In genomic region chr13:48890386-48890785, GRCh38 we compare ENCODE assay signal across 24 cellular contexts.
A peak's percentile ranks its signal among the peaks of the same experiment; 100 is the strongest.
DNase-seq lines count a peak whose midpoint lies in the region; ATAC-seq, FAIRE-seq and TF ChIP-seq lines count a peak whose summit lies in the region.
"Had no signal": no experiment of that assay in that cellular context is flagged by ENCODE, and none has a peak within 500 bp of the region (broad histone marks: within the 10 kb centered on the region; RNA-seq: fewer than 3 reads in every experiment).

No MANE protein-coding gene starts in this region.

- no peak overlapping the region for H3K4me3 Mint-ChIP-seq in natural killer cell
- H3K4me3 Mint-ChIP-seq: CD14-positive monocyte; CD8-positive, alpha-beta memory T cell; IgD-negative memory B cell had no signal

- peaks cover 2 to 3% of the 10 kb centered on the region in 2 donors for H3K27me3 Mint-ChIP-seq in natural killer cell (ENCODE audit: low read depth in 2 of 2)
- H3K27me3 Mint-ChIP-seq: CD8-positive, alpha-beta memory T cell had no signal

- DNase-seq in RWPE2 (ENCODE audit: low spot score): no peak
- DNase-seq in fibroblast of mammary gland (ENCODE audit: low read depth): peak; percentile 82
- no peak for DNase-seq in trophoblast cell
- no peak for DNase-seq in small intestine
- DNase-seq in ecto neural progenitor cell (ENCODE audit: low spot score): no peak
- no peak for DNase-seq in natural killer cell
- DNase-seq: BE2C; CD8-positive, alpha-beta memory T cell; DMS 273 treated with DMSO at 0.1 percent for 48 hours; DMS79; GF-D8; MM.1S; NCI-H2029; NCI-H446; NCI-H526; RPMI8226; SHP77 had no signal

- H3K79me1 ChIP-seq in trophoblast cell (ENCODE audit: low read length): peaks cover 13% of the 10 kb centered on the region

- H3K36me3 Mint-ChIP-seq in natural killer cell: no peaks in the 10 kb centered on the region
- H3K36me3 Mint-ChIP-seq: CD8-positive, alpha-beta memory T cell; IgD-negative memory B cell had no signal

- H3K9me3 ChIP-seq in RWPE2 (ENCODE audit: severe bottlenecking) (no peaks in the 10 kb centered on the region), trophoblast cell (ENCODE audit: insufficient read depth, low read depth, low read length) (no peaks in the 10 kb centered on the region), small intestine (ENCODE audit: control insufficient read depth, low read depth) (no peaks in the 10 kb centered on the region)
- H3K9me3 ChIP-seq: BE2C had no signal

- H3K4ac ChIP-seq in trophoblast cell (ENCODE audit: low read depth, low read length): no peak overlapping the region

- H3K18ac ChIP-seq in trophoblast cell (ENCODE audit: low read length): no peak overlapping the region

- H3K4me3 ChIP-seq in ACC112 (ENCODE audit: low read depth, low read length) (no peak overlapping the region), RWPE2 (ENCODE audit: severe bottlenecking) (no peak overlapping the region), fibroblast of mammary gland (ENCODE audit: control insufficient read depth, low read depth, low read length) (no peak overlapping the region), trophoblast cell (ENCODE audit: low read depth, low read length) (no peak overlapping the region), small intestine (ENCODE audit: low read depth in 1 of 2, low read length in 2 of 2) (no peak overlapping the region)

- no peak overlapping the region for H4K91ac ChIP-seq in trophoblast cell (ENCODE audit: low read depth, low read length)

- H2AK5ac ChIP-seq in trophoblast cell (ENCODE audit: low read length): no peak overlapping the region

- no peaks in the 10 kb centered on the region for H3K27me3 ChIP-seq in ACC112 (ENCODE audit: insufficient read depth, low read length)
- H3K27me3 ChIP-seq in RWPE2 (ENCODE audit: insufficient read depth, poor library complexity, severe bottlenecking): no peaks in the 10 kb centered on the region
- no peaks in the 10 kb centered on the region for H3K27me3 ChIP-seq in trophoblast cell (ENCODE audit: insufficient read depth, low read length)
- H3K27me3 ChIP-seq in small intestine (ENCODE audit: control insufficient read depth in 2 of 2, insufficient read depth in 2 of 2, low read length in 2 of 2): no peaks in the 10 kb centered on the region
- H3K27me3 ChIP-seq: BE2C had no signal

- no peak overlapping the region for H3K27ac Mint-ChIP-seq in natural killer cell
- H3K27ac Mint-ChIP-seq: IgD-negative memory B cell had no signal

- intact Hi-C loops in natural killer cell (cut with micrococcal nuclease): no loop called here

- H3K36me3 ChIP-seq in ACC112 (ENCODE audit: insufficient read depth, low read length) (no peaks in the 10 kb centered on the region), RWPE2 (ENCODE audit: low read depth) (no peaks in the 10 kb centered on the region), trophoblast cell (ENCODE audit: control insufficient read depth in 1 of 2, insufficient read depth in 2 of 2, low read length in 2 of 2) (no peaks in the 10 kb centered on the region), small intestine (ENCODE audit: control insufficient read depth in 2 of 2, insufficient read depth in 2 of 2, low read length in 2 of 2) (no peaks in the 10 kb centered on the region)
- H3K36me3 ChIP-seq: BE2C had no signal

- no peak overlapping the region for H4K12ac ChIP-seq in trophoblast cell (ENCODE audit: low read depth, low read length)

- no peak for ATAC-seq in RWPE2 (ENCODE audit: low read depth)
- ATAC-seq in natural killer cell: no peak

- H3K9me3 Mint-ChIP-seq in natural killer cell: no peaks in the 10 kb centered on the region
- H3K9me3 Mint-ChIP-seq: CD8-positive, alpha-beta memory T cell; IgD-negative memory B cell had no signal

- H3K27ac ChIP-seq in ACC112 (ENCODE audit: low read depth, low read length) (peak overlapping the region; percentile 96; the same call in 1 of the 2 replicates), RWPE2 (ENCODE audit: poor library complexity, severe bottlenecking) (peak overlapping the region; percentile 97), trophoblast cell (ENCODE audit: low read depth, low read length) (no peak overlapping the region), small intestine (ENCODE audit: low read depth in 1 of 2, low read length in 1 of 2) (no peak overlapping the region)
- H3K27ac ChIP-seq: HL-60, KMS-11 had no signal

- H2BK120ac ChIP-seq in trophoblast cell (ENCODE audit: insufficient read depth, low read length, poor library complexity): peak overlapping the region; percentile 10

- peak overlapping the region; percentile 22 for H2BK5ac ChIP-seq in trophoblast cell (ENCODE audit: low read depth, low read length, poor library complexity)

- H3K4me1 Mint-ChIP-seq in natural killer cell: no peaks in the 10 kb centered on the region
- H3K4me1 Mint-ChIP-seq: CD8-positive, alpha-beta memory T cell; IgD-negative memory B cell had no signal

- TF ChIP-seq CTCF in RWPE2 (IDR thresholded peaks at IDR 0.05; ENCODE audit: poor library complexity, severe bottlenecking) (no peak), fibroblast of mammary gland (conservative IDR thresholded peaks at IDR 0.05; ENCODE audit: control insufficient read depth, insufficient read depth, low read depth, low read length) (no peak), natural killer cell (IDR thresholded peaks at IDR 0.05) (no peak)

- H3K79me2 ChIP-seq in ACC112 (ENCODE audit: control insufficient read depth, insufficient read depth, low read length, unreplicated experiment): no peaks in the 10 kb centered on the region
- peaks cover 3% of the 10 kb centered on the region for H3K79me2 ChIP-seq in trophoblast cell (ENCODE audit: control insufficient read depth, insufficient read depth, low read length, poor library complexity)

- H3K4me1 ChIP-seq in ACC112 (ENCODE audit: control insufficient read depth, insufficient read depth, low read length, unreplicated experiment) (peaks cover 22% of the 10 kb centered on the region), RWPE2 (ENCODE audit: insufficient read depth, poor library complexity, severe bottlenecking) (peaks cover 19% of the 10 kb centered on the region), trophoblast cell (ENCODE audit: control insufficient read depth in 1 of 2, insufficient read depth in 2 of 2, low read length in 2 of 2) (peaks cover 3 to 4% of the 10 kb centered on the region in 2 experiments), small intestine (ENCODE audit: control insufficient read depth in 2 of 2, insufficient read depth in 1 of 2, low read depth in 1 of 2, low read length in 1 of 2) (no peaks in the 10 kb centered on the region)

- no peak overlapping the region for H4K8ac ChIP-seq in trophoblast cell (ENCODE audit: low read depth, low read length)

- H3K4me2 ChIP-seq in trophoblast cell (ENCODE audit: low read length): no peak overlapping the region
- H3K4me2 ChIP-seq: KMS-11 had no signal

- H3K23ac ChIP-seq in trophoblast cell (ENCODE audit: low read length): no peak overlapping the region

- H2BK12ac ChIP-seq in trophoblast cell (ENCODE audit: low read length): no peak overlapping the region

- H3K14ac ChIP-seq in trophoblast cell (ENCODE audit: low read length): no peak overlapping the region

- WGBS in trophoblast cell (ENCODE audit: extremely low coverage, insufficient coverage, insufficient read length): no CpG with 5 or more reads among the region's 3 CpGs
- 61 to 79% (median 68%) methylated on average over 3 of the region's 3 CpGs for WGBS in small intestine, 3 donors

- H3K9ac ChIP-seq in trophoblast cell (ENCODE audit: low read length): no peak overlapping the region
- H3K9ac ChIP-seq: KMS-11 had no signal

- H2AFZ ChIP-seq in ACC112 (ENCODE audit: low read length, unreplicated experiment) (no peak overlapping the region), trophoblast cell (ENCODE audit: insufficient read depth, low read length, poor library complexity) (no peak overlapping the region)

- FAIRE-seq in small intestine (lab: Jason Lieb, UNC): no peak
- FAIRE-seq: GM12891, H54 had no signal

Comparison
In these comparisons a context has a peak if more than half of its experiments do, and no peak if none do; other contexts are left out.
1. H3K27ac ChIP-seq: peak in ACC112 (single experiment) and RWPE2 (single experiment); none in trophoblast cell (single experiment) and small intestine (0 of 2).